3 cellular contexts compared by ENCODE assay signal in genomic region chr6:121594053-121594452, GRCh38.
TF ChIP-seq lines count a peak whose summit lies in the region.

No MANE protein-coding gene starts in this region.

TF ChIP-seq in A549, 52 proteins besides CTCF, POLR2A, EP300 and RAD21:
- no peak for TF ChIP-seq RCOR1 (IDR thresholded peaks at IDR 0.05; ENCODE audit: low read depth, low read length)
- TF ChIP-seq CEBPB (IDR thresholded peaks at IDR 0.05), result peak; percentile 51 to 77; a peak in 3 of 4 replicates

TF ChIP-seq in IMR-90, 13 proteins besides CTCF, POLR2A, EP300 and RAD21:
- TF ChIP-seq SMC3 (IDR thresholded peaks at IDR 0.05; ENCODE audit: low read depth, low read length) (no peak), RCOR1 (IDR thresholded peaks at IDR 0.05; ENCODE audit: insufficient replicate concordance, low read length) (no peak), USF2 (IDR thresholded peaks at IDR 0.05; ENCODE audit: low read depth, low read length) (no peak), RFX5 (IDR thresholded peaks at IDR 0.05; ENCODE audit: low read depth, low read length) (no peak), CEBPB (IDR thresholded peaks at IDR 0.05; ENCODE audit: low read depth, low read length) (peak; percentile 93), FOS (IDR thresholded peaks at IDR 0.05; ENCODE audit: low read depth, low read length) (no peak)
TF ChIP-seq in IMR-90: peak in this region for 1.

TF ChIP-seq in H1, 55 proteins besides CTCF, POLR2A, EP300 and RAD21:
- TF ChIP-seq CEBPB (IDR thresholded peaks at IDR 0.05; ENCODE audit: low read depth, low read length), result peak; percentile 94
- no peak for TF ChIP-seq KDM4A (IDR thresholded peaks at IDR 0.05; ENCODE audit: low read depth, low read length, severe bottlenecking)
- no peak for TF ChIP-seq E2F6 (IDR thresholded peaks at IDR 0.05)
- no peak for TF ChIP-seq POLR2AphosphoS5 (IDR thresholded peaks at IDR 0.05; ENCODE audit: low read depth, low read length)
- TF ChIP-seq RFX5 (IDR thresholded peaks at IDR 0.05; ENCODE audit: borderline replicate concordance, low read depth, low read length), result no peak
